In the genomic region with DNA sequence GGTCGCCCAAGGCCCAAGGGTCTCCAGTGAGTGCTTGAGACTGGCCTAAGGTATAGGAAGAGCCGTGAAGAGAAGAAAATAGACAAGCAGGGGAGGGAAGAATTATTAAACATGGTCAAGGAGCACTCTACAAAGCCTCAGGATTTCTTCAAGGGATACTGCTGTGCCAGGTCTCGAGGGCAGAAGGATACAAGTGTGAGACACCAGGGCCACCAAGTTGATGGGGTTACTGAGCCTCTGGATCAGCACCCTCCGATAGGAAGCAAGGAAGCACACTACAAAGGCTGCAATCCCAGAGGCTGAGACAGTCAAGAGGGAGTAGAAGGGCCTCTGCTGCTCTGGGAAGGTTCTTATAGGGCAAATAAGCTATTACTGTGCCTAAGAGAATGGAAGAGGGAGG, we compare ENCODE assay signal across 17 cellular contexts. TPM values are rescaled to one million over a fixed set of nuclear protein-coding genes. Genes with fewer than 3 reads are reported as not detected.
DNase-seq lines count a peak whose midpoint lies in the region; ATAC-seq, FAIRE-seq and TF ChIP-seq lines count a peak whose summit lies in the region.
"Had no signal": no experiment of that assay in that cellular context is flagged by ENCODE, and none has a peak within 500 bp of the region (broad histone marks: within the 10 kb centered on the region; RNA-seq: fewer than 3 reads in every experiment).

No MANE protein-coding gene starts in this region.

- peak overlapping the region; percentile 97 for H3K27ac ChIP-seq in CD4-positive, alpha-beta memory T cell (ENCODE audit: low read depth, low read length)
- no peak overlapping the region for H3K27ac ChIP-seq in psoas muscle
- H3K27ac ChIP-seq: SK-N-MC had no signal

- CTCF ChIA-PET in CD4-positive, alpha-beta memory T cell (lab: Charles Lee; ENCODE audit: partially characterized antibody), result interaction anchor here (0.8 to 13.8 kb wide), 14 partner anchors 7 to 660 kb away, joined by 3 to 510 read pairs (median 9); a partner anchor contains a TSS
- CTCF ChIA-PET in activated CD8-positive, alpha-beta T cell treated with anti-CD3 and anti-CD28 coated beads, Interleukin-2, amount 10 ng/mL, durations not matched to agents 7 days and 5 days (lab: Charles Lee), result interaction anchor here (0.6 to 13.4 kb wide), 13 partner anchors 7 to 98 kb away, joined by 3 to 235 read pairs (median 11); a partner anchor contains a TSS

- H3K27me3 Mint-ChIP-seq in CD4-positive, alpha-beta memory T cell, result no peaks in the 10 kb centered on the region
- no peaks in the 10 kb centered on the region for H3K27me3 Mint-ChIP-seq in activated CD8-positive, alpha-beta T cell treated with anti-CD3 and anti-CD28 coated beads, Interleukin-2, amount 10 ng/mL, durations not matched to agents 7 days and 5 days (ENCODE audit: low read depth)
- H3K27me3 Mint-ChIP-seq in natural killer cell treated with Interleukin-12 subunit alpha and Interleukin-12 subunit beta and Interleukin-15 and Interleukin-18, amount 100 ng/mL, for 72 hours, result no peaks in the 10 kb centered on the region

- ATAC-seq in activated CD8-positive, alpha-beta T cell treated with anti-CD3 and anti-CD28 coated beads, Interleukin-2, amount 10 ng/mL, durations not matched to agents 7 days and 5 days, result no peak
- ATAC-seq in natural killer cell treated with Interleukin-12 subunit alpha and Interleukin-12 subunit beta and Interleukin-15 and Interleukin-18, amount 100 ng/mL, for 72 hours, result no peak
- no peak for ATAC-seq in GM18868 (IDR thresholded peaks at IDR 0.05; ENCODE audit: unreplicated experiment)
- no peak for ATAC-seq in psoas muscle
- ATAC-seq: PC-3 had no signal

- peak overlapping the region; percentile 92 to 99 (median 94) for H3K27ac Mint-ChIP-seq in CD4-positive, alpha-beta memory T cell
- H3K27ac Mint-ChIP-seq in activated CD8-positive, alpha-beta T cell treated with anti-CD3 and anti-CD28 coated beads, Interleukin-2, amount 10 ng/mL, durations not matched to agents 7 days and 5 days, result peak overlapping the region; percentile 92
- H3K27ac Mint-ChIP-seq in natural killer cell treated with Interleukin-12 subunit alpha and Interleukin-12 subunit beta and Interleukin-15 and Interleukin-18, amount 100 ng/mL, for 72 hours, result peak overlapping the region; percentile 100

- intact Hi-C loops in CD4-positive, alpha-beta memory T cell (cut with micrococcal nuclease), result loop anchor here (1.0 to 2.0 kb wide), 2 partner anchors 102 to 173 kb away; no protein-coding TSS in a partner anchor
- intact Hi-C loops in psoas muscle (cut with DNase I), result no loop called here

- H3K4me1 ChIP-seq in CD4-positive, alpha-beta memory T cell (ENCODE audit: insufficient read depth, low read length), result peaks cover 91% of the 10 kb centered on the region
- H3K4me1 ChIP-seq in psoas muscle, result no peaks in the 10 kb centered on the region

- FAIRE-seq in urothelium cell line (lab: Jason Lieb, UNC), result no peak

- H3K27me3 ChIP-seq in CD4-positive, alpha-beta memory T cell (ENCODE audit: insufficient read depth, low read length), result no peaks in the 10 kb centered on the region
- no peaks in the 10 kb centered on the region for H3K27me3 ChIP-seq in psoas muscle (ENCODE audit: insufficient read depth in 3 of 3, low read length in 2 of 3)
- H3K27me3 ChIP-seq: esophagus squamous epithelium had no signal

- no peak for TF ChIP-seq CTCF in GM12864 (IDR thresholded peaks at IDR 0.05; ENCODE audit: low read depth, low read length, missing control alignments)
- TF ChIP-seq CTCF in psoas muscle (IDR thresholded peaks at IDR 0.05), result no peak

- peaks cover 51 to 93% (median 71%) of the 10 kb centered on the region in 4 donors for H3K4me1 Mint-ChIP-seq in CD4-positive, alpha-beta memory T cell
- peaks cover 82% of the 10 kb centered on the region for H3K4me1 Mint-ChIP-seq in activated CD8-positive, alpha-beta T cell treated with anti-CD3 and anti-CD28 coated beads, Interleukin-2, amount 10 ng/mL, durations not matched to agents 7 days and 5 days (ENCODE audit: low read depth)
- peaks cover 79 to 85% of the 10 kb centered on the region in 2 donors for H3K4me1 Mint-ChIP-seq in natural killer cell treated with Interleukin-12 subunit alpha and Interleukin-12 subunit beta and Interleukin-15 and Interleukin-18, amount 100 ng/mL, for 72 hours (ENCODE audit: low read depth in 2 of 2)

- 66 to 93% (median 90%) methylated on average over 4 of the region's 4 CpGs for WGBS in psoas muscle, 3 donors

- peak overlapping the region; percentile 25 to 99 (median 89) for H3K4me3 Mint-ChIP-seq in CD4-positive, alpha-beta memory T cell
- peak overlapping the region; percentile 99 for H3K4me3 Mint-ChIP-seq in activated CD8-positive, alpha-beta T cell treated with anti-CD3 and anti-CD28 coated beads, Interleukin-2, amount 10 ng/mL, durations not matched to agents 7 days and 5 days
- peak overlapping the region; percentile 80 for H3K4me3 Mint-ChIP-seq in natural killer cell treated with Interleukin-12 subunit alpha and Interleukin-12 subunit beta and Interleukin-15 and Interleukin-18, amount 100 ng/mL, for 72 hours

- DNase-seq in CD4-positive, alpha-beta memory T cell, result no peak
- DNase-seq in GM12864 (ENCODE audit: low read depth) (no peak), psoas muscle (no peak), urothelium cell line (ENCODE audit: low spot score) (no peak)
- DNase-seq in activated CD8-positive, alpha-beta T cell treated with anti-CD3 and anti-CD28 coated beads, Interleukin-2, amount 10 ng/mL, durations not matched to agents 7 days and 5 days, result no peak
- DNase-seq in natural killer cell treated with Interleukin-12 subunit alpha and Interleukin-12 subunit beta and Interleukin-15 and Interleukin-18, amount 100 ng/mL, for 72 hours (ENCODE audit: low spot score), result no peak
- DNase-seq: dermis blood vessel endothelial cell, esophagus squamous epithelium, head of caudate nucleus, islet precursor cell, mesenchymal stem cell, NCI-H1930, NCI-H524, PC-3 had no signal

- POLR2A ChIA-PET in CD4-positive, alpha-beta memory T cell (lab: Charles Lee; ENCODE audit: partially characterized antibody), result interaction anchor here (1.0 to 34.1 kb wide), 15 partner anchors 2 to 810 kb away, joined by 3 to 3924 read pairs (median 8); a partner anchor contains a TSS
- POLR2A ChIA-PET in activated CD8-positive, alpha-beta T cell treated with anti-CD3 and anti-CD28 coated beads, Interleukin-2, amount 10 ng/mL, durations not matched to agents 7 days and 5 days (lab: Charles Lee), result interaction anchor here (0.8 to 18.3 kb wide), 8 partner anchors 7 to 143 kb away, joined by 3 to 2649 read pairs (median 4); a partner anchor contains a TSS

- no peaks in the 10 kb centered on the region for H3K9me3 Mint-ChIP-seq in CD4-positive, alpha-beta memory T cell
- no peaks in the 10 kb centered on the region for H3K9me3 Mint-ChIP-seq in activated CD8-positive, alpha-beta T cell treated with anti-CD3 and anti-CD28 coated beads, Interleukin-2, amount 10 ng/mL, durations not matched to agents 7 days and 5 days (ENCODE audit: insufficient read depth)
- H3K9me3 Mint-ChIP-seq in natural killer cell treated with Interleukin-12 subunit alpha and Interleukin-12 subunit beta and Interleukin-15 and Interleukin-18, amount 100 ng/mL, for 72 hours, result no peaks in the 10 kb centered on the region

- H3K36me3 ChIP-seq in CD4-positive, alpha-beta memory T cell (ENCODE audit: insufficient read depth, low read length), result peaks cover 46% of the 10 kb centered on the region
- peaks cover 13 to 69% of the 10 kb centered on the region in 2 donors for H3K36me3 ChIP-seq in psoas muscle (ENCODE audit: insufficient read depth in 1 of 2, low read depth in 1 of 2)

- no peak overlapping the region for H3K4me3 ChIP-seq in CD4-positive, alpha-beta memory T cell (ENCODE audit: low read length in 2 of 2)
- peak overlapping the region; percentile 53; the same call in 1 of the 2 replicates for H3K4me3 ChIP-seq in GM12864 (ENCODE audit: low read depth, low read length)
- no peak overlapping the region for H3K4me3 ChIP-seq in psoas muscle
- H3K4me3 ChIP-seq: SK-N-MC had no signal

- H3K9me3 ChIP-seq in CD4-positive, alpha-beta memory T cell (ENCODE audit: control insufficient read depth in 1 of 2, low read length in 2 of 2), result no peaks in the 10 kb centered on the region
- H3K9me3 ChIP-seq in psoas muscle, result no peaks in the 10 kb centered on the region
- H3K9me3 ChIP-seq: esophagus squamous epithelium had no signal

- H3K36me3 Mint-ChIP-seq in CD4-positive, alpha-beta memory T cell, result peaks cover 46 to 66% of the 10 kb centered on the region in 2 donors
- peaks cover 92% of the 10 kb centered on the region for H3K36me3 Mint-ChIP-seq in activated CD8-positive, alpha-beta T cell treated with anti-CD3 and anti-CD28 coated beads, Interleukin-2, amount 10 ng/mL, durations not matched to agents 7 days and 5 days (ENCODE audit: low read depth)
- H3K36me3 Mint-ChIP-seq in natural killer cell treated with Interleukin-12 subunit alpha and Interleukin-12 subunit beta and Interleukin-15 and Interleukin-18, amount 100 ng/mL, for 72 hours, result peaks cover 57% of the 10 kb centered on the region

RNA-seq across cellular contexts. Expression of a gene that starts 6.5 kb away (rescaled TPM):
- 10 to 100 TPM; 61.4 to 75.2 TPM for total RNA-seq in CD4-positive, alpha-beta memory T cell
- 100 to 1,000 TPM in 1 of 2 donors, 10 to 100 TPM in 1; 94.4 to 120 TPM for polyA plus RNA-seq in CD4-positive, alpha-beta memory T cell
- total RNA-seq in activated CD8-positive, alpha-beta T cell treated with anti-CD3 and anti-CD28 coated beads, Interleukin-2, amount 10 ng/mL, durations not matched to agents 7 days and 5 days, result 10 to 100 TPM; 75.2 to 90.8 TPM
- total RNA-seq in natural killer cell treated with Interleukin-12 subunit alpha and Interleukin-12 subunit beta and Interleukin-15 and Interleukin-18, amount 100 ng/mL, for 72 hours, result 100 to 1,000 TPM in 1 of 2 donors, 10 to 100 TPM in 1; 84.0 to 143 TPM
- total RNA-seq in psoas muscle, result 10 to 100 TPM; 52.1 to 58.9 (median 56.2) TPM
- 10 to 100 TPM; 56.6 to 86.8 (median 71.3) TPM for polyA plus RNA-seq in psoas muscle

RNA-seq across cellular contexts. Expression of a gene that starts 16.9 kb away (rescaled TPM):
- total RNA-seq in CD4-positive, alpha-beta memory T cell, result 10 to 100 TPM; 15.8 to 19.1 TPM
- under 1 TPM in 1 of 2 donors, not detected in 1; 0.80 TPM for polyA plus RNA-seq in CD4-positive, alpha-beta memory T cell
- total RNA-seq in activated CD8-positive, alpha-beta T cell treated with anti-CD3 and anti-CD28 coated beads, Interleukin-2, amount 10 ng/mL, durations not matched to agents 7 days and 5 days, result 10 to 100 TPM; 45.8 to 51.5 TPM
- total RNA-seq in natural killer cell treated with Interleukin-12 subunit alpha and Interleukin-12 subunit beta and Interleukin-15 and Interleukin-18, amount 100 ng/mL, for 72 hours, result 10 to 100 TPM; 54.0 to 82.3 TPM
- total RNA-seq in psoas muscle, result 1 to 10 TPM; 2.3 to 6.6 (median 4.4) TPM
- polyA plus RNA-seq in psoas muscle, result 1 to 10 TPM in 2 of 3 donors, under 1 TPM in 1; 0.40 to 2.1 (median 1.2) TPM
- total RNA-seq: G401 had no signal
